ENCODE assay signal across 24 cellular contexts in genomic region chr22:44881624-44882023, GRCh38.
"Had no signal": no experiment of that assay in that cellular context is flagged by ENCODE, and none has a peak within 500 bp of the region (broad histone marks: within the 10 kb centered on the region; RNA-seq: fewer than 3 reads in every experiment).

No MANE protein-coding gene starts in this region.

- H3K4me3 Mint-ChIP-seq: activated B cell treated with CpG ODN at 0.5 μM for 24 hours; activated CD4-positive, alpha-beta memory T cell treated with anti-CD3 and anti-CD28 coated beads for 36 hours; activated T-cell treated with anti-CD3 and anti-CD28 coated beads, Interleukin-2, amount 50 U/mL, for 72 hours; brain; effector memory CD8-positive, alpha-beta T cell; naive thymus-derived CD8-positive, alpha-beta T cell; stimulated activated naive B cell treated with anti-CD40 and anti-IgM and Interleukin-4, amounts not matched to agents 10 μg/mL and 1 μg/mL and 100 μg/mL, for 72 hours had no signal

- ATAC-seq: activated T-cell treated with anti-CD3 and anti-CD28 coated beads, Interleukin-2, amount 50 U/mL, for 72 hours; effector memory CD8-positive, alpha-beta T cell; gastrocnemius medialis; left cardiac atrium; naive thymus-derived CD8-positive, alpha-beta T cell; stimulated activated naive B cell treated with anti-CD40 and anti-IgM and Interleukin-4, amounts not matched to agents 10 μg/mL and 1 μg/mL and 100 μg/mL, for 72 hours had no signal

- H3K27ac Mint-ChIP-seq: activated B cell treated with CpG ODN at 0.5 μM for 24 hours; activated CD4-positive, alpha-beta memory T cell treated with anti-CD3 and anti-CD28 coated beads for 36 hours; activated T-cell treated with anti-CD3 and anti-CD28 coated beads, Interleukin-2, amount 50 U/mL, for 72 hours; effector memory CD8-positive, alpha-beta T cell; naive thymus-derived CD8-positive, alpha-beta T cell; progenitor cell of endocrine pancreas; stimulated activated naive B cell treated with anti-CD40 and anti-IgM and Interleukin-4, amounts not matched to agents 10 μg/mL and 1 μg/mL and 100 μg/mL, for 72 hours had no signal

- H3K36me3 ChIP-seq: gastrocnemius medialis had no signal

- H3K4me1 ChIP-seq: esophagus muscularis mucosa, gastrocnemius medialis, testis, vagina had no signal

- H3K27me3 ChIP-seq: dorsolateral prefrontal cortex, esophagus muscularis mucosa, gastrocnemius medialis, testis, vagina had no signal

- H3K9me3 ChIP-seq: gastrocnemius medialis, testis, vagina had no signal

- H3K4me3 ChIP-seq: dorsolateral prefrontal cortex, esophagus muscularis mucosa, gastrocnemius medialis, skin epidermis, testis, vagina had no signal

- DNase-seq: activated B cell treated with CpG ODN at 0.5 μM for 24 hours; activated CD4-positive, alpha-beta memory T cell treated with anti-CD3 and anti-CD28 coated beads for 36 hours; activated CD4-positive, alpha-beta T cell treated with anti-CD3 and anti-CD28 coated beads for 48 hours; activated gamma-delta T cell; activated naive CD4-positive, alpha-beta T cell treated with anti-CD3 and anti-CD28 coated beads, Interleukin-2, amount 50 U/mL, for 16 hours; activated T-cell treated with anti-CD3 and anti-CD28 coated beads, Interleukin-2, amount 50 U/mL, for 72 hours; effector memory CD8-positive, alpha-beta T cell; gastrocnemius medialis; hypothalamus; left cardiac atrium; mesendoderm; retina; stimulated activated CD4-positive, alpha-beta T cell treated with anti-CD3 and anti-CD28 coated beads, Interleukin-2, amount 100 ng/mL, for 24 hours; stimulated activated naive B cell treated with anti-CD40 and anti-IgM and Interleukin-4, amounts not matched to agents 10 μg/mL and 1 μg/mL and 100 μg/mL, for 72 hours; T-helper 9 cell; testis; trophoblast cell had no signal

- H3K27me3 Mint-ChIP-seq: activated B cell treated with CpG ODN at 0.5 μM for 24 hours; activated CD4-positive, alpha-beta memory T cell treated with anti-CD3 and anti-CD28 coated beads for 36 hours; progenitor cell of endocrine pancreas had no signal

- H3K4me1 Mint-ChIP-seq: activated B cell treated with CpG ODN at 0.5 μM for 24 hours; brain; naive thymus-derived CD8-positive, alpha-beta T cell; stimulated activated naive B cell treated with anti-CD40 and anti-IgM and Interleukin-4, amounts not matched to agents 10 μg/mL and 1 μg/mL and 100 μg/mL, for 72 hours had no signal

- H3K36me3 Mint-ChIP-seq: activated CD4-positive, alpha-beta memory T cell treated with anti-CD3 and anti-CD28 coated beads for 36 hours; stimulated activated naive B cell treated with anti-CD40 and anti-IgM and Interleukin-4, amounts not matched to agents 10 μg/mL and 1 μg/mL and 100 μg/mL, for 72 hours had no signal

- H3K27ac ChIP-seq: dorsolateral prefrontal cortex, esophagus muscularis mucosa, gastrocnemius medialis, skin epidermis, testis, vagina had no signal

- H3K9me3 Mint-ChIP-seq: effector memory CD8-positive, alpha-beta T cell had no signal
